ENCODE assay signal across 8 cellular contexts in the genomic region with DNA sequence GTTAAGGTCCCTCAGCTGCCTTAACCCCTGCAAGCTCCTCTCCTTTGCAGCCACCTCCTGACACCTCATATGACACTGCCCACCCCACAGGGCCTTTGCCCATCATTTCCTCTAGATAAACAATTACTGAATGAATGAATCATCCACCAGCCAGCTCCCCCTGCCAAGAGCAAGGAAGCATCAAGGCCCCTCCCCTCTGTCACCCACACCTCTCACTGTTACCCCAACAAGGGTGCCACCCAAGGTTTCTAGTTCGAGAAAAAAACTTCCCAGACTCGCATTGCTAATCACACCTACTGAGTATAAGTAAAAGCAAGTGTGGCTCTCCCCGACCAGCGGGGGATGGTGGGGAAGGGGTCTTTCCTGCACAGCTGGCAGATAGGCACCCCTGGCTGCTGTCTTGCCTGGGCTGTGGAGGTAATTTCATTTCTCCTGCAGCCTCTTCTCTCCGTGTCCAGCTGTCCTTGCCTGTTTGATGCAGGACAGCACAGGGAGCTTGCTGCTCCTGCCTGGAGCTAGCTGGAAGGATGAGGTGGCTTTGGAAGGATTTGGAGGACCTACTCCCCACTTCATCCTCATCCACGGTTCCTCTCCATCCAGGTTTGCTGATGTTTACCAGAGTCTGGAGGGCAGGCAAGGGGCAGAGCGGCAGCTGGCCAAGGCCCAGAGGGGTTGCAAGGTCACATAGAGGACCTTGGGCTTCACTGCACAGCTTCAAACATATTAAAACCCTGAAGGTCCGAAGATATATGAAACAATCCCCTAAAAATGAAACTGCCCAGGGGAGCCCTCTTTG. TPM values are rescaled to one million over a fixed set of nuclear protein-coding genes. Genes with fewer than 3 reads are reported as not detected.
DNase-seq lines count a peak whose midpoint lies in the region; ATAC-seq and TF ChIP-seq lines count a peak whose summit lies in the region.

No MANE protein-coding gene starts in this region.

- intact Hi-C loops in MCF 10A (cut with micrococcal nuclease) (loop anchor here (5.0 kb wide), 2 partner anchors 34 to 144 kb away; partner anchors contain the start of gene LBR), breast epithelium (cut with DNase I; ENCODE audit: low total_unique reads) (no loop called here), colonic mucosa (cut with DNase I) (no loop called here)

- CTCF ChIA-PET in MCF 10A (lab: Yijun Ruan, JAX), result interaction anchor here (0.5 to 8.0 kb wide), 24 partner anchors 10 to 896 kb away, joined by 3 to 78 read pairs (median 3); partner anchors contain the start of gene SRP9

- TF ChIP-seq POLR2A in breast epithelium (IDR thresholded peaks at IDR 0.05), result no peak

- H3K4me1 ChIP-seq in breast epithelium (no peaks in the 10 kb centered on the region), thymus (ENCODE audit: control insufficient read depth, insufficient read depth, low read length) (peaks cover 22% of the 10 kb centered on the region), colonic mucosa (peaks cover 6% of the 10 kb centered on the region)

- no peak overlapping the region for H3K4me3 ChIP-seq in breast epithelium
- H3K4me3 ChIP-seq in thymus (ENCODE audit: low read length), result no peak overlapping the region
- no peak overlapping the region for H3K4me3 ChIP-seq in colonic mucosa

- H3K27me3 ChIP-seq in breast epithelium, result no peaks in the 10 kb centered on the region
- H3K27me3 ChIP-seq in thymus (ENCODE audit: control insufficient read depth, insufficient read depth), result no peaks in the 10 kb centered on the region
- H3K27me3 ChIP-seq in colonic mucosa, result no peaks in the 10 kb centered on the region

- H3K36me3 ChIP-seq in breast epithelium, result no peaks in the 10 kb centered on the region
- H3K36me3 ChIP-seq in thymus (ENCODE audit: control insufficient read depth, insufficient read depth), result no peaks in the 10 kb centered on the region
- no peaks in the 10 kb centered on the region for H3K36me3 ChIP-seq in colonic mucosa

- H3K27ac ChIP-seq in breast epithelium, result no peak overlapping the region
- H3K27ac ChIP-seq in thymus (ENCODE audit: low read depth), result peak overlapping the region; percentile 22
- no peak overlapping the region for H3K27ac ChIP-seq in colonic mucosa

- BruUV-seq in MCF 10A (replicated peaks; lab: Mats Ljungman, UMichigan), result no TSS peak

- peaks cover 70% of the 10 kb centered on the region for H3K4me1 Mint-ChIP-seq in MCF 10A (ENCODE audit: insufficient read depth, unreplicated experiment)

- H3K9me3 Mint-ChIP-seq in MCF 10A (ENCODE audit: unreplicated experiment), result no peaks in the 10 kb centered on the region

- H3K27ac Mint-ChIP-seq in MCF 10A (ENCODE audit: low read depth, unreplicated experiment), result no peak overlapping the region

- H3K9me3 ChIP-seq in breast epithelium, result no peaks in the 10 kb centered on the region
- no peaks in the 10 kb centered on the region for H3K9me3 ChIP-seq in thymus (ENCODE audit: control insufficient read depth)
- no peaks in the 10 kb centered on the region for H3K9me3 ChIP-seq in colonic mucosa

- H3K36me3 Mint-ChIP-seq in MCF 10A (ENCODE audit: insufficient read depth, unreplicated experiment), result no peaks in the 10 kb centered on the region

- WGBS in thymus, result 60% methylated on average over 8 of the region's 8 CpGs

- TF ChIP-seq CTCF in MCF 10A (IDR thresholded peaks at IDR 0.05; ENCODE audit: unreplicated experiment), result no peak
- no peak for TF ChIP-seq CTCF in breast epithelium (IDR thresholded peaks at IDR 0.05)
- TF ChIP-seq CTCF in colonic mucosa (IDR thresholded peaks at IDR 0.05), result no peak

- H3K9ac ChIP-seq in colonic mucosa (ENCODE audit: low read depth in 2 of 2, low read length in 2 of 2), result no peak overlapping the region

- no peaks in the 10 kb centered on the region for H3K27me3 Mint-ChIP-seq in MCF 10A (ENCODE audit: insufficient read depth, unreplicated experiment)

- ATAC-seq in HG02884 (IDR thresholded peaks at IDR 0.05; ENCODE audit: unreplicated experiment), result no peak

- POLR2A ChIA-PET in MCF 10A (lab: Yijun Ruan, JAX), result interaction anchor here (0.6 to 7.5 kb wide), 19 partner anchors 11 to 947 kb away, joined by 3 to 97 read pairs (median 3); partner anchors contain the start of genes LBR, PARP1, SDE2 and SRP9

- DNase-seq in MCF 10A (ENCODE audit: unreplicated experiment) (peak; percentile 84), breast epithelium (ENCODE audit: low spot score in 2 of 2) (no peak), lung microvascular endothelial cell (ENCODE audit: low read depth in 2 of 2) (peak; percentile 34 to 45), DMS53 treated with DMSO at 0.1 percent for 48 hours (lab: John Stamatoyannopoulos, UW; ENCODE audit: unreplicated experiment) (no peak), colonic mucosa (no peak)
- DNase-seq in activated T-helper 9 cell treated with anti-CD3 and anti-CD28 coated beads, Interleukin-2, amount 50 U/mL, for 16 hours (ENCODE audit: low read depth), result peak; percentile 16

- H3K4me3 Mint-ChIP-seq in MCF 10A (ENCODE audit: unreplicated experiment), result no peak overlapping the region

RNA-seq across cellular contexts. Expression of gene LBR, which starts 33.1 kb away (rescaled TPM):
- total RNA-seq in MCF 10A (2022), result 98.5 and 106 TPM in 2 replicates
- 10 to 100 TPM; 20.3 to 36.1 (median 29.6) TPM for total RNA-seq in breast epithelium
- 96.5 and 119 TPM in 2 replicates for total RNA-seq in lung microvascular endothelial cell
- polyA plus RNA-seq in thymus, result 71.1 TPM
- 100 to 1,000 TPM; 111 to 147 TPM for total RNA-seq in colonic mucosa

Comparison
In these comparisons a context has a peak if more than half of its experiments do, and no peak if none do; other contexts are left out.
1. DNase-seq: peak in MCF 10A (single experiment), activated T-helper 9 cell treated with anti-CD3 and anti-CD28 coated beads, Interleukin-2, amount 50 U/mL, for 16 hours (single experiment) and lung microvascular endothelial cell (2 of 2); none in breast epithelium (0 of 2), DMS53 treated with DMSO at 0.1 percent for 48 hours (single experiment) and colonic mucosa (single experiment).